Comparison of ENCODE assay signal across 9 cellular contexts in genomic region chr3:105686324-105686897, GRCh38.
A peak's percentile ranks its signal among the peaks of the same experiment; 100 is the strongest.
DNase-seq lines count a peak whose midpoint lies in the region; ATAC-seq and TF ChIP-seq lines count a peak whose summit lies in the region.
"Had no signal": no experiment of that assay in that cellular context is flagged by ENCODE, and none has a peak within 500 bp of the region (broad histone marks: within the 10 kb centered on the region; RNA-seq: fewer than 3 reads in every experiment).

No MANE protein-coding gene starts in this region.

- no peaks in the 10 kb centered on the region for H3K27me3 Mint-ChIP-seq in CD4-positive, CD25-positive, alpha-beta regulatory T cell

- peaks cover 38% of the 10 kb centered on the region for H3F3A ChIP-seq in SU-DHL-6 (ENCODE audit: insufficient read depth)
- H3F3A ChIP-seq in smooth muscle cell (ENCODE audit: low read depth) = no peaks in the 10 kb centered on the region

- H3K9ac ChIP-seq in SU-DHL-6 (ENCODE audit: low read length) = no peak overlapping the region
- no peak overlapping the region for H3K9ac ChIP-seq in smooth muscle cell (ENCODE audit: low read depth)

- H2AFZ ChIP-seq in SU-DHL-6 (ENCODE audit: low read depth, low read length, severe bottlenecking) (no peak overlapping the region), smooth muscle cell (ENCODE audit: low read depth) (no peak overlapping the region)

- H3K4me3 Mint-ChIP-seq in CD4-positive, CD25-positive, alpha-beta regulatory T cell = no peak overlapping the region
- H3K4me3 Mint-ChIP-seq: T-helper 1 cell treated with Interleukin-12 subunit alpha and Interleukin-12 subunit beta and Interleukin-4 antibody, amounts not matched to agents 30 μg/mL and 1 μg/mL, for 36 hours had no signal

- no peaks in the 10 kb centered on the region for H3K9me3 Mint-ChIP-seq in CD4-positive, CD25-positive, alpha-beta regulatory T cell
- H3K9me3 Mint-ChIP-seq: T-helper 1 cell treated with Interleukin-12 subunit alpha and Interleukin-12 subunit beta and Interleukin-4 antibody, amounts not matched to agents 30 μg/mL and 1 μg/mL, for 36 hours had no signal

- H3K9me2 ChIP-seq in SU-DHL-6 (replicated peaks; ENCODE audit: insufficient read depth, low read length) = no peaks in the 10 kb centered on the region

- no peak overlapping the region for H3K27ac ChIP-seq in CD4-positive, CD25-positive, alpha-beta regulatory T cell (ENCODE audit: insufficient read depth, low read length, poor library complexity, severe bottlenecking)
- peak overlapping the region; percentile 59 for H3K27ac ChIP-seq in SU-DHL-6 (ENCODE audit: low read depth, low read length)
- no peak overlapping the region for H3K27ac ChIP-seq in foreskin keratinocyte
- H3K27ac ChIP-seq in smooth muscle cell (ENCODE audit: low read depth) = no peak overlapping the region

- peaks cover 23% of the 10 kb centered on the region for H3K36me3 Mint-ChIP-seq in CD4-positive, CD25-positive, alpha-beta regulatory T cell

- peak in 2 of 3 donors; percentile 41 to 57 for DNase-seq in CD4-positive, CD25-positive, alpha-beta regulatory T cell
- DNase-seq in foreskin keratinocyte = peak in 1 of 2 donors; percentile 5
- no peak for DNase-seq in smooth muscle cell (lab: John Stamatoyannopoulos, UW; ENCODE audit: unreplicated experiment)
- DNase-seq in G401 (ENCODE audit: low spot score) = no peak

- in situ Hi-C loops in G401 (cut with HindIII; ENCODE audit: low sequenced_read_pairs) = no loop called here

- no peaks in the 10 kb centered on the region for H3K9me3 ChIP-seq in CD4-positive, CD25-positive, alpha-beta regulatory T cell (ENCODE audit: control insufficient read depth in 2 of 2, low read length in 2 of 2)
- H3K9me3 ChIP-seq in SU-DHL-6 (ENCODE audit: insufficient read depth, low read length) (no peaks in the 10 kb centered on the region), smooth muscle cell (replicated peaks; ENCODE audit: low read depth) (no peaks in the 10 kb centered on the region)

- no peaks in the 10 kb centered on the region for H3K27me3 ChIP-seq in CD4-positive, CD25-positive, alpha-beta regulatory T cell (ENCODE audit: control insufficient read depth, insufficient read depth, low read length)
- H3K27me3 ChIP-seq in SU-DHL-6 (ENCODE audit: low read length) (no peaks in the 10 kb centered on the region), foreskin keratinocyte (no peaks in the 10 kb centered on the region), smooth muscle cell (ENCODE audit: low read depth) (no peaks in the 10 kb centered on the region)

- TF ChIP-seq CTCF in SU-DHL-6 (IDR thresholded peaks at IDR 0.05; ENCODE audit: insufficient read depth, low read length, poor library complexity, severe bottlenecking) = peak; percentile 67
- TF ChIP-seq CTCF in foreskin keratinocyte (conservative IDR thresholded peaks at IDR 0.05) = peak; percentile 77
- peak; percentile 93 for TF ChIP-seq CTCF in smooth muscle cell (IDR thresholded peaks at IDR 0.05; ENCODE audit: borderline replicate concordance, insufficient read depth, poor library complexity, severe bottlenecking)

- peak; percentile 50 to 60 for ATAC-seq in CD4-positive, CD25-positive, alpha-beta regulatory T cell (ENCODE audit: low read depth in 2 of 2)
- ATAC-seq in GM19351 (IDR thresholded peaks at IDR 0.05; ENCODE audit: unreplicated experiment) (peak; percentile 54), foreskin keratinocyte (no peak), GM21447 (IDR thresholded peaks at IDR 0.05; ENCODE audit: unreplicated experiment) (no peak), GM18909 (IDR thresholded peaks at IDR 0.05; ENCODE audit: poor library complexity, unreplicated experiment) (no peak)

- H3K27ac Mint-ChIP-seq in CD4-positive, CD25-positive, alpha-beta regulatory T cell = peak overlapping the region in 1 of 3 donors; percentile 36
- H3K27ac Mint-ChIP-seq: T-helper 1 cell treated with Interleukin-12 subunit alpha and Interleukin-12 subunit beta and Interleukin-4 antibody, amounts not matched to agents 30 μg/mL and 1 μg/mL, for 36 hours had no signal

- no peaks in the 10 kb centered on the region for H4K20me1 ChIP-seq in SU-DHL-6 (ENCODE audit: low read depth, low read length)
- no peaks in the 10 kb centered on the region for H4K20me1 ChIP-seq in smooth muscle cell (ENCODE audit: low read depth)

- 30% methylated on average over 2 of the region's 2 CpGs for WGBS in smooth muscle cell (ENCODE audit: low lambda C conversion rate)

- peaks cover 10% of the 10 kb centered on the region for H3K4me1 ChIP-seq in CD4-positive, CD25-positive, alpha-beta regulatory T cell (ENCODE audit: control insufficient read depth, insufficient read depth, low read length, poor library complexity, severe bottlenecking)
- no peaks in the 10 kb centered on the region for H3K4me1 ChIP-seq in foreskin keratinocyte
- H3K4me1 ChIP-seq in smooth muscle cell (ENCODE audit: low read depth) = no peaks in the 10 kb centered on the region

- H3K79me2 ChIP-seq in SU-DHL-6 (ENCODE audit: insufficient read depth, low read length) = no peaks in the 10 kb centered on the region
- H3K79me2 ChIP-seq in smooth muscle cell (ENCODE audit: low read depth) = no peaks in the 10 kb centered on the region

- H3K36me3 ChIP-seq in CD4-positive, CD25-positive, alpha-beta regulatory T cell (ENCODE audit: control insufficient read depth, insufficient read depth, low read length) = peaks cover 21% of the 10 kb centered on the region
- H3K36me3 ChIP-seq in SU-DHL-6 (ENCODE audit: low read length) (peaks cover 42% of the 10 kb centered on the region), smooth muscle cell (ENCODE audit: low read depth) (peaks cover 9% of the 10 kb centered on the region)

- H3K4me1 Mint-ChIP-seq in CD4-positive, CD25-positive, alpha-beta regulatory T cell = peaks cover 12 to 28% (median 21%) of the 10 kb centered on the region in 4 donors

- no peak overlapping the region for H3K4me2 ChIP-seq in SU-DHL-6 (ENCODE audit: low read depth, low read length, poor library complexity, severe bottlenecking)
- H3K4me2 ChIP-seq in smooth muscle cell = no peak overlapping the region

- H3K4me3 ChIP-seq in CD4-positive, CD25-positive, alpha-beta regulatory T cell (ENCODE audit: low read depth, low read length) = no peak overlapping the region
- no peak overlapping the region for H3K4me3 ChIP-seq in SU-DHL-6 (ENCODE audit: insufficient read depth, low read length, poor library complexity, severe bottlenecking)
- no peak overlapping the region for H3K4me3 ChIP-seq in smooth muscle cell

Comparison
In these comparisons a context has a peak if more than half of its experiments do, and no peak if none do; other contexts are left out.
1. ATAC-seq: peak in CD4-positive, CD25-positive, alpha-beta regulatory T cell (2 of 2) and GM19351 (single experiment); none in foreskin keratinocyte (single experiment), GM21447 (single experiment) and GM18909 (single experiment).
2. DNase-seq: peak in CD4-positive, CD25-positive, alpha-beta regulatory T cell (2 of 3); none in smooth muscle cell (single experiment) and G401 (single experiment).
3. Peak in every context shown above with its lines, with median percentiles within 50 percentile points of each other: CTCF ChIP-seq.